Comparison of ENCODE assay signal across 12 cellular contexts in genomic region chr12:46389130-46389616, GRCh38. TPM values are rescaled to one million over a fixed set of nuclear protein-coding genes. Genes with fewer than 3 reads are reported as not detected.
A peak's percentile ranks its signal among the peaks of the same experiment; 100 is the strongest.
DNase-seq lines count a peak whose midpoint lies in the region; ATAC-seq, FAIRE-seq and TF ChIP-seq lines count a peak whose summit lies in the region.
"Had no signal": no experiment of that assay in that cellular context is flagged by ENCODE, and none has a peak within 500 bp of the region (broad histone marks: within the 10 kb centered on the region; RNA-seq: fewer than 3 reads in every experiment).

No MANE protein-coding gene starts in this region.

- no peaks in the 10 kb centered on the region for H3K36me3 ChIP-seq in right atrium auricular region

- ATAC-seq in GM21723 (IDR thresholded peaks at IDR 0.05; ENCODE audit: unreplicated experiment): no peak
- ATAC-seq: activated T-helper 17 cell treated with anti-CD3 and anti-CD28 coated beads, Interleukin-2, amount 50 U/mL, for 72 hours had no signal

- intact Hi-C loops in dorsolateral prefrontal cortex (cut with DNase I): loop anchor here in 1 of 2 donors (10.0 kb wide), 1 partner anchor 234 kb away; no protein-coding TSS in a partner anchor

- TF ChIP-seq CTCF in right atrium auricular region (IDR thresholded peaks at IDR 0.05) (no peak), dorsolateral prefrontal cortex (IDR thresholded peaks at IDR 0.05 in 54 of 56, conservative IDR thresholded peaks at IDR 0.05 in 2 of 56; ENCODE audit: low read depth in 1 of 56, partially characterized antibody in 56 of 56) (no peak)

- peaks cover 0 to 69% of the 10 kb centered on the region in 2 donors for H3K4me1 ChIP-seq in right atrium auricular region

- H3K27ac ChIP-seq in right atrium auricular region (peak overlapping the region; percentile 18 to 58), dorsolateral prefrontal cortex (peak overlapping the region in 9 of 59 donors; percentile 6 to 100 (median 39))

- H3K9me3 ChIP-seq in right atrium auricular region: no peaks in the 10 kb centered on the region

- DNase-seq in GM19239 (ENCODE audit: insufficient read length, low spot score): no peak
- DNase-seq in amniotic epithelial cell (ENCODE audit: low read depth): peak; percentile 98
- DNase-seq in right atrium auricular region (ENCODE audit: low spot score): no peak
- peak; percentile 87 for DNase-seq in stromal cell of bone marrow (ENCODE audit: low read depth)
- no peak for DNase-seq in dorsolateral prefrontal cortex
- DNase-seq in NCI-H1417 (lab: John Stamatoyannopoulos, UW): no peak
- DNase-seq in occipital lobe (lab: John Stamatoyannopoulos, UW): no peak
- DNase-seq: hippocampal formation, NCI-H1048, SW 1271 had no signal

- FAIRE-seq in GM19239 (lab: Jason Lieb, UNC): peak; percentile 56

- H3K4me3 ChIP-seq in right atrium auricular region: no peak overlapping the region
- no peak overlapping the region for H3K4me3 ChIP-seq in dorsolateral prefrontal cortex

- H3K27me3 ChIP-seq in right atrium auricular region (no peaks in the 10 kb centered on the region), dorsolateral prefrontal cortex (no peaks in the 10 kb centered on the region)

RNA-seq across cellular contexts. Expression of gene SLC38A2, which starts 16.6 kb away (rescaled TPM):
- 100 to 1,000 TPM; 192 to 204 TPM for total RNA-seq in right atrium auricular region
- 100 to 1,000 TPM in 118 of 120 experiments, 10 to 100 TPM in 2; 80.8 to 431 (median 175) TPM for total RNA-seq in dorsolateral prefrontal cortex
- total RNA-seq in occipital lobe: 259 TPM

Comparison
In these comparisons a context has a peak if more than half of its experiments do, and no peak if none do; other contexts are left out.
1. DNase-seq: peak in amniotic epithelial cell (single experiment) and stromal cell of bone marrow (single experiment); none in GM19239 (single experiment), right atrium auricular region (single experiment), dorsolateral prefrontal cortex (0 of 10), NCI-H1417 (0 of 3) and occipital lobe (single experiment).